17 cellular contexts compared by ENCODE assay signal in genomic region chr15:44986346-44987055, GRCh38. TPM values are rescaled to one million over a fixed set of nuclear protein-coding genes. Genes with fewer than 3 reads are reported as not detected.
"Had no signal": no experiment of that assay in that cellular context is flagged by ENCODE, and none has a peak within 500 bp of the region (broad histone marks: within the 10 kb centered on the region; RNA-seq: fewer than 3 reads in every experiment).

No MANE protein-coding gene starts in this region.

RNA-seq across cellular contexts. Expression of gene TERB2, which starts 30.0 kb away (rescaled TPM):
- total RNA-seq: activated B cell treated with CpG ODN at 0.5 μM for 24 hours; activated CD8-positive, alpha-beta T cell treated with anti-CD3 and anti-CD28 coated beads for 36 hours; activated naive CD4-positive, alpha-beta T cell treated with anti-CD3 and anti-CD28 coated beads for 36 hours; activated T-helper 1 cell treated with anti-CD3 and anti-CD28 coated beads, Interleukin-12 subunit alpha, Interleukin-12 subunit beta, Interleukin-2, Interleukin-4 antibody, amounts not matched to agents 30 ng/mL and 10 ng/mL and 1 ng/mL, durations not matched to agents 14 hours and 24 hours and 36 hours; activated T-helper 2 cell treated with anti-CD3 and anti-CD28 coated beads, Interferon-gamma antibody, Interleukin-2, Interleukin-4, amounts not matched to agents 10 μg/mL and 5 μg/mL and 100 μg/mL, durations not matched to agents 14 hours and 24 hours and 36 hours; adrenal gland; aorta; body of pancreas; colonic mucosa; dermis microvascular lymphatic vessel endothelial cell; endodermal cell; epithelial cell of proximal tubule; esophagus mucosa; foreskin keratinocyte; gastrocnemius medialis; heart left ventricle; T-helper 17 cell had no signal
- polyA plus RNA-seq: adrenal gland, aorta, foreskin keratinocyte, heart left ventricle had no signal
